ENCODE assay signal across 17 cellular contexts in genomic region chr1:101150676-101151075, GRCh38.
DNase-seq lines count a peak whose midpoint lies in the region; ATAC-seq, FAIRE-seq and TF ChIP-seq lines count a peak whose summit lies in the region.
"Had no signal": no experiment of that assay in that cellular context is flagged by ENCODE, and none has a peak within 500 bp of the region (broad histone marks: within the 10 kb centered on the region; RNA-seq: fewer than 3 reads in every experiment).

No MANE protein-coding gene starts in this region.

- no TSS peak for BruUV-seq in HepG2 (replicated peaks; lab: Mats Ljungman, UMichigan)

- CTCF ChIA-PET in HepG2 (lab: Yijun Ruan, JAX; ENCODE audit: low intra/inter-chr PET ratio, low total read pairs): no interaction called here

- no peak for TF ChIP-seq EP300 in HepG2 (IDR thresholded peaks at IDR 0.05; ENCODE audit: low read depth in 2 of 2, low read length in 2 of 2)
- TF ChIP-seq EP300 in HepG2 (CRISPR knock-in tag; IDR thresholded peaks at IDR 0.05; ENCODE audit: borderline replicate concordance): no peak

- no peak for TF ChIP-seq POLR2A in HepG2 (IDR thresholded peaks at IDR 0.05; ENCODE audit: insufficient read depth in 1 of 2, low read depth in 2 of 2, low read length in 2 of 2)

- intact Hi-C loops in left ventricle myocardium inferior (cut with micrococcal nuclease) (no loop called here), cardiac septum (cut with DNase I) (no loop called here), ascending aorta (cut with DNase I) (no loop called here), HepG2 (cut with micrococcal nuclease; ENCODE audit: unreplicated experiment) (no loop called here), left colon (cut with DNase I, micrococcal nuclease) (no loop called here)

- H3K4me1 ChIP-seq in left ventricle myocardium inferior (peaks cover 39% of the 10 kb centered on the region), ascending aorta (peaks cover 0 to 22% of the 10 kb centered on the region in 2 donors), HepG2 (ENCODE audit: insufficient read depth, low read length) (0 out of 2 replicates have a peak, but pooled peaks cover 5% of the 10 kb centered on the region), MM.1S (ENCODE audit: low read length) (no peaks in the 10 kb centered on the region)
- H3K4me1 ChIP-seq: Caco-2, stomach had no signal

- H3K9me2 ChIP-seq in MM.1S (replicated peaks; ENCODE audit: insufficient read depth, low read length): no peaks in the 10 kb centered on the region

- H4K20me1 ChIP-seq in HepG2 (ENCODE audit: insufficient read depth, low read length): no peaks in the 10 kb centered on the region
- H4K20me1 ChIP-seq in MM.1S (ENCODE audit: insufficient read depth, low read length): no peaks in the 10 kb centered on the region

- DNase-seq in left ventricle myocardium inferior: no peak
- DNase-seq in cardiac septum (ENCODE audit: low spot score): no peak
- no peak for DNase-seq in ascending aorta (ENCODE audit: low spot score in 2 of 2)
- peak; percentile 46 for DNase-seq in HepG2 (ENCODE audit: low spot score)
- DNase-seq in NCI-H446 (lab: John Stamatoyannopoulos, UW): no peak
- no peak for DNase-seq in effector CD4-positive, alpha-beta T cell
- DNase-seq in MM.1S: no peak
- DNase-seq in left colon: no peak
- DNase-seq: activated effector memory CD4-positive, alpha-beta T cell treated with anti-CD3 and anti-CD28 coated beads, Interleukin-2, amount 50 U/mL, for 16 hours; Caco-2; effector memory CD8-positive, alpha-beta T cell; H9; naive thymus-derived CD4-positive, alpha-beta T cell; NCI-H2081 treated with DMSO at 0.1 percent for 48 hours; sigmoid colon; stomach had no signal

- H3K27me3 ChIP-seq in left ventricle myocardium inferior (ENCODE audit: low read depth) (no peaks in the 10 kb centered on the region), ascending aorta (no peaks in the 10 kb centered on the region), HepG2 (ENCODE audit: control insufficient read depth in 1 of 2, insufficient read depth in 2 of 2, low read length in 2 of 2) (no peaks in the 10 kb centered on the region), MM.1S (replicated peaks; ENCODE audit: insufficient read depth, low read length) (no peaks in the 10 kb centered on the region)
- H3K27me3 ChIP-seq: sigmoid colon, stomach had no signal

- H2AFZ ChIP-seq in HepG2 (ENCODE audit: low read length): no peak overlapping the region
- H2AFZ ChIP-seq in MM.1S (ENCODE audit: low read length): no peak overlapping the region

- ATAC-seq in HepG2: no peak
- no peak for ATAC-seq in left colon
- ATAC-seq: effector memory CD8-positive, alpha-beta T cell; naive thymus-derived CD4-positive, alpha-beta T cell had no signal

- no peaks in the 10 kb centered on the region for H3K79me2 ChIP-seq in HepG2 (ENCODE audit: insufficient read depth, low read length)
- no peaks in the 10 kb centered on the region for H3K79me2 ChIP-seq in MM.1S (ENCODE audit: low read length)

- TF ChIP-seq CTCF in left ventricle myocardium inferior (IDR thresholded peaks at IDR 0.05; ENCODE audit: borderline replicate concordance) (no peak), ascending aorta (IDR thresholded peaks at IDR 0.05) (no peak), HepG2 (CRISPR knock-in tag; IDR thresholded peaks at IDR 0.05) (no peak), MM.1S (IDR thresholded peaks at IDR 0.05; ENCODE audit: low read length) (no peak)

- no peak for TF ChIP-seq RAD21 in HepG2 (CRISPR knock-in tag; IDR thresholded peaks at IDR 0.05)

- H3K4me3 ChIP-seq in left ventricle myocardium inferior (no peak overlapping the region), ascending aorta (no peak overlapping the region), HepG2 (replicated peaks in 1 of 3; ENCODE audit: insufficient read depth in 1 of 3, low read depth in 2 of 3, low read length in 3 of 3) (no peak overlapping the region), MM.1S (ENCODE audit: low read length) (no peak overlapping the region)
- H3K4me3 ChIP-seq: sigmoid colon, stomach had no signal

- no peaks in the 10 kb centered on the region for H3F3A ChIP-seq in MM.1S (ENCODE audit: insufficient read depth, low read length)

- H3K27ac ChIP-seq in left ventricle myocardium inferior (replicated peaks) (peak overlapping the region; percentile 58), ascending aorta (peak overlapping the region; percentile 1 to 62), HepG2 (ENCODE audit: extremely low read length, insufficient read depth, low read length) (no peak overlapping the region), MM.1S (ENCODE audit: low read length) (no peak overlapping the region)
- H3K27ac ChIP-seq: HL-60 had no signal

- H3K9ac ChIP-seq in HepG2 (ENCODE audit: insufficient read depth, low read depth, low read length) (no peak overlapping the region), MM.1S (ENCODE audit: low read length) (no peak overlapping the region)

- H3K4me2 ChIP-seq in HepG2 (ENCODE audit: low read depth, low read length) (no peak overlapping the region), MM.1S (ENCODE audit: low read depth, low read length) (no peak overlapping the region)

- no peak for FAIRE-seq in HepG2 (lab: Jason Lieb, UNC)

- WGBS in HepG2 (ENCODE audit: low lambda C conversion rate): 5% methylated on average over 5 of the region's 5 CpGs

- POLR2A ChIA-PET in HepG2 (lab: Yijun Ruan, JAX): no interaction called here

- H3K9me3 ChIP-seq in left ventricle myocardium inferior (replicated peaks) (no peaks in the 10 kb centered on the region), ascending aorta (no peaks in the 10 kb centered on the region), HepG2 (ENCODE audit: low read length) (no peaks in the 10 kb centered on the region), MM.1S (replicated peaks; ENCODE audit: insufficient read depth, low read length) (no peaks in the 10 kb centered on the region)
- H3K9me3 ChIP-seq: Caco-2, sigmoid colon, stomach had no signal

- in situ Hi-C loops in HepG2 (cut with HindIII; ENCODE audit: extremely low pct_ligation_motif_present, low pct_unique_long_range_greater_than_20kb): no loop called here

- H3K36me3 ChIP-seq in left ventricle myocardium inferior: no peaks in the 10 kb centered on the region
- H3K36me3 ChIP-seq in ascending aorta: no peaks in the 10 kb centered on the region
- no peaks in the 10 kb centered on the region for H3K36me3 ChIP-seq in HepG2 (replicated peaks in 1 of 2; ENCODE audit: control insufficient read depth in 1 of 2, insufficient read depth in 2 of 2, low read length in 2 of 2)
- no peaks in the 10 kb centered on the region for H3K36me3 ChIP-seq in MM.1S (replicated peaks; ENCODE audit: insufficient read depth, low read length)
- H3K36me3 ChIP-seq: sigmoid colon, stomach had no signal

TF ChIP-seq in HepG2, 621 proteins besides CTCF, POLR2A, EP300 and RAD21:
- peak; percentile 54; the same call in 1 of the 2 replicates for TF ChIP-seq CEBPG (CRISPR knock-in tag; IDR thresholded peaks at IDR 0.05)
- peak; percentile 80 for TF ChIP-seq CEBPB (IDR thresholded peaks at IDR 0.05; ENCODE audit: borderline replicate concordance, low read depth, low read length)
- no peak for TF ChIP-seq CREB1 (IDR thresholded peaks at IDR 0.05)
- 0 out of 2 replicates have a peak, but pooled peaks have one; percentile 26 for TF ChIP-seq CREB1 (CRISPR knock-in tag; IDR thresholded peaks at IDR 0.05)
- no peak for TF ChIP-seq RFXAP (CRISPR knock-in tag; IDR thresholded peaks at IDR 0.05; ENCODE audit: borderline replicate concordance)
- TF ChIP-seq ARID3A (IDR thresholded peaks at IDR 0.05; ENCODE audit: low read depth, low read length): peak; percentile 58; the same call in 1 of the 2 replicates
- no peak for TF ChIP-seq HNRNPUL1 (IDR thresholded peaks at IDR 0.05; ENCODE audit: low read depth, low read length)
- peak in 1 of 2 experiments; percentile 51; a peak in 1 of 4 replicates for TF ChIP-seq ATF4 (CRISPR knock-in tag; IDR thresholded peaks at IDR 0.05)
- TF ChIP-seq SAP130 (CRISPR knock-in tag; IDR thresholded peaks at IDR 0.05; ENCODE audit: low read depth): 0 out of 2 replicates have a peak, but pooled peaks have one; percentile 11
- TF ChIP-seq FOSL2 (CRISPR knock-in tag; IDR thresholded peaks at IDR 0.05): peak; percentile 67
- TF ChIP-seq ZEB1 (IDR thresholded peaks at IDR 0.05; ENCODE audit: insufficient replicate concordance, low read depth): peak; percentile 30
- TF ChIP-seq DBP (CRISPR knock-in tag; IDR thresholded peaks at IDR 0.05; ENCODE audit: not compliant biosample characterization): no peak
- TF ChIP-seq ZNF282 (IDR thresholded peaks at IDR 0.05; ENCODE audit: partially characterized antibody): no peak
- no peak for TF ChIP-seq KDM4B (CRISPR knock-in tag; IDR thresholded peaks at IDR 0.05)

Comparison
In these comparisons a context has a peak if more than half of its experiments do, and no peak if none do; other contexts are left out.
1. H3K27ac ChIP-seq: peak in left ventricle myocardium inferior (single experiment) and ascending aorta (2 of 2); none in HepG2 (single experiment) and MM.1S (single experiment).